In genomic region chr11:70715166-70715565, GRCh38 we compare ENCODE assay signal across 5 cellular contexts.
"Had no signal": no experiment of that assay in that cellular context is flagged by ENCODE, and none has a peak within 500 bp of the region (broad histone marks: within the 10 kb centered on the region; RNA-seq: fewer than 3 reads in every experiment).

No MANE protein-coding gene starts in this region.

- H3K9me3 Mint-ChIP-seq: GM23338, H9 had no signal

- DNase-seq: H9, HCEC 1CT, IMR-90 had no signal

- H3K27ac Mint-ChIP-seq: GM23338, H9 had no signal

- H3K4me3 Mint-ChIP-seq: GM23338, H9 had no signal

- H3K4me3 ChIP-seq: GM23338, K562 had no signal

- ATAC-seq: GM23338, K562 had no signal

- H2AFZ ChIP-seq: GM23338 had no signal

- H3K4me2 ChIP-seq: GM23338 had no signal
